6 cellular contexts compared by ENCODE assay signal in the genomic region with DNA sequence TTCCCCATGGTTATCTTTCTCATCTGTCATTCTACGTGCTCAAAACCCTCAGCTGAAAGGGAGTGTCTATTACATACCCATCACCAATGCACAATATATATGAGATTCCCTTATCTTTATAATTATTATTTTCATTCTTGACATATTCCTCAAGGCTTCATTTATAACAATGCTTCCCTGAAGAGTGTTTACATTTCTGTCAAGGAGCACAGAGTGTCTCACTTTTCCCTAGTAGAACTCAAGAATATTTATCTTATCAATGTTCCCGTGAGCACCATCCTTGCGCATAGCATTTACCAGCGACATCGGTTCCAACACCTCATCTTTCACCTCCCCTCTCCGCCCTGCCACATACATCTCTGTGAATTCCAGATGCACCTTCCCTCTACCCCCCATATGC.
"Had no signal": no experiment of that assay in that cellular context is flagged by ENCODE, and none has a peak within 500 bp of the region (broad histone marks: within the 10 kb centered on the region; RNA-seq: fewer than 3 reads in every experiment).

No MANE protein-coding gene starts in this region.

- DNase-seq: GM23248, GOT3, H7, HFFc6 had no signal

- H3K4me3 ChIP-seq: GM23248, HAP-1 had no signal

- H3K9ac ChIP-seq: GM23248 had no signal

- H3K36me3 ChIP-seq: HAP-1 had no signal

- H3K9me3 ChIP-seq: HAP-1 had no signal

- H2AFZ ChIP-seq: GM23248 had no signal

- H3K27ac ChIP-seq: GM23248, HL-60 had no signal
